Comparison of ENCODE assay signal across 9 cellular contexts in the genomic region with DNA sequence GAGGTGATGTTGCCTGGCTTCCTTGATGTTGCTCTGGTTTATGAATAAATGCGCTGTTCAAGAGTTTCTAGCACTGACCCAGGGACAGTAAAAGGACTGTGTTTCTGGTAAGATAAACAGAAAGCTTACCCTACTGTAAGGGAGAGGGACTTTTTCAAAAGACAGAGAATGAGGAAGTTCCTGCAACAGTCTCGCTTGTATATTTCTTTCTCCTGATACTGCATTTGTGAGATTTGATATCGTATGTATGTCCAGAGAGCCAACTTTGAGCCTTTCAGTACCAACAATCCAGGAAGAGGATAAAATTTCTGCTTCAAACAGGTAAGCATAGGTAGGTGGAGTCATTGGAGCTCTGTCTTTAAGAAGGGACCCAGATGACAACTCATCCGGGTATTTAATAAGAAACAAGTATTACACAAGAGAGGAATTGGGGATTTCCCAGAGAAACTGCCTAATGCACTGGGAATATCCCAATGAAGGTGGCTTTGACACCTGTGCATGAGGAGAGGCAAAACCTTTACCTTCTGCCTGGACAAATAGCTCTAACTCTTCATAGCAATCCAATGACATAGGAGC. TPM values are rescaled to one million over a fixed set of nuclear protein-coding genes. Genes with fewer than 3 reads are reported as not detected.
DNase-seq lines count a peak whose midpoint lies in the region; ATAC-seq and TF ChIP-seq lines count a peak whose summit lies in the region.
"Had no signal": no experiment of that assay in that cellular context is flagged by ENCODE, and none has a peak within 500 bp of the region (broad histone marks: within the 10 kb centered on the region; RNA-seq: fewer than 3 reads in every experiment).

No MANE protein-coding gene starts in this region.

- peaks cover 66% of the 10 kb centered on the region for H3K4me1 Mint-ChIP-seq in dendritic cell treated with granulocyte-macrophage colony-stimulating factor and Interleukin-4, amounts not matched to agents 40 ng/mL and 50 ng/mL, for 4 days (ENCODE audit: low read depth)
- H3K4me1 Mint-ChIP-seq in endothelial cell (ENCODE audit: unreplicated experiment) = no peaks in the 10 kb centered on the region

- H3K36me3 Mint-ChIP-seq in dendritic cell treated with granulocyte-macrophage colony-stimulating factor and Interleukin-4, amounts not matched to agents 40 ng/mL and 50 ng/mL, for 4 days (ENCODE audit: low read depth) = peaks cover 18% of the 10 kb centered on the region
- no peaks in the 10 kb centered on the region for H3K36me3 Mint-ChIP-seq in endothelial cell (ENCODE audit: low read depth, unreplicated experiment)

- POLR2A ChIA-PET in HEK293T (lab: Yijun Ruan, JAX) = no interaction called here

- H3K4me2 ChIP-seq in BLaER1 (peak overlapping the region; percentile 50), Karpas-422 (ENCODE audit: low read depth, low read length, poor library complexity, severe bottlenecking) (peak overlapping the region; percentile 99)

- peak overlapping the region; percentile 95 for H3K4me3 Mint-ChIP-seq in dendritic cell treated with granulocyte-macrophage colony-stimulating factor and Interleukin-4, amounts not matched to agents 40 ng/mL and 50 ng/mL, for 4 days
- H3K4me3 Mint-ChIP-seq in endothelial cell (ENCODE audit: unreplicated experiment) = no peak overlapping the region

- H3K9me3 Mint-ChIP-seq in dendritic cell treated with granulocyte-macrophage colony-stimulating factor and Interleukin-4, amounts not matched to agents 40 ng/mL and 50 ng/mL, for 4 days = no peaks in the 10 kb centered on the region
- H3K9me3 Mint-ChIP-seq in endothelial cell (ENCODE audit: unreplicated experiment) = no peaks in the 10 kb centered on the region

- no peak overlapping the region for H3K27ac ChIP-seq in BLaER1
- peak overlapping the region; percentile 90 for H3K27ac ChIP-seq in Karpas-422 (ENCODE audit: low read length)

- H3K36me3 ChIP-seq in BLaER1 (no peaks in the 10 kb centered on the region), Karpas-422 (ENCODE audit: insufficient read depth, low read length) (no peaks in the 10 kb centered on the region)

- peak; percentile 82 for DNase-seq in Karpas-422
- DNase-seq in HEK293T (ENCODE audit: extremely low spot score) = no peak
- no peak for DNase-seq in endothelial cell (ENCODE audit: low spot score)
- no peak for DNase-seq in activated CD4-positive, alpha-beta T cell treated with anti-CD3 and anti-CD28 coated beads for 4 hours

- H3K9ac ChIP-seq in BLaER1 (no peak overlapping the region), Karpas-422 (ENCODE audit: low read length) (peak overlapping the region; percentile 86)

- peak overlapping the region; percentile 45; the same call in 1 of the 2 replicates for H2AFZ ChIP-seq in Karpas-422 (ENCODE audit: low read length)

- no peaks in the 10 kb centered on the region for H3K9me2 ChIP-seq in Karpas-422 (replicated peaks; ENCODE audit: insufficient read depth, low read length)

- TF ChIP-seq CTCF in endothelial cell (IDR thresholded peaks at IDR 0.05; ENCODE audit: unreplicated experiment) = no peak

- peak overlapping the region; percentile 94 for H3K27ac Mint-ChIP-seq in dendritic cell treated with granulocyte-macrophage colony-stimulating factor and Interleukin-4, amounts not matched to agents 40 ng/mL and 50 ng/mL, for 4 days
- no peak overlapping the region for H3K27ac Mint-ChIP-seq in endothelial cell (ENCODE audit: unreplicated experiment)
- H3K27ac Mint-ChIP-seq: progenitor cell of endocrine pancreas had no signal

- peaks cover 56% of the 10 kb centered on the region for H3K79me2 ChIP-seq in Karpas-422 (ENCODE audit: low read length)

- no peaks in the 10 kb centered on the region for H4K20me1 ChIP-seq in BLaER1
- H4K20me1 ChIP-seq in Karpas-422 (ENCODE audit: insufficient read depth, low read depth, low read length) = no peaks in the 10 kb centered on the region

- H3K27me3 Mint-ChIP-seq in dendritic cell treated with granulocyte-macrophage colony-stimulating factor and Interleukin-4, amounts not matched to agents 40 ng/mL and 50 ng/mL, for 4 days = no peaks in the 10 kb centered on the region
- H3K27me3 Mint-ChIP-seq in endothelial cell (ENCODE audit: unreplicated experiment) = no peaks in the 10 kb centered on the region

- H3K4me1 ChIP-seq in BLaER1 (peaks cover 31% of the 10 kb centered on the region), Karpas-422 (ENCODE audit: low read length) (peaks cover 68% of the 10 kb centered on the region)

- intact Hi-C loops in dendritic cell treated with granulocyte-macrophage colony-stimulating factor and Interleukin-4, amounts not matched to agents 40 ng/mL and 50 ng/mL, for 4 days (cut with micrococcal nuclease) = loop anchor here (2.0 to 10.0 kb wide), 4 partner anchors 37 to 733 kb away; a partner anchor contains a TSS

- H3K27me3 ChIP-seq in BLaER1 = no peaks in the 10 kb centered on the region
- no peaks in the 10 kb centered on the region for H3K27me3 ChIP-seq in Karpas-422 (ENCODE audit: low read length)

- H3K9me3 ChIP-seq in BLaER1 = no peaks in the 10 kb centered on the region
- no peaks in the 10 kb centered on the region for H3K9me3 ChIP-seq in Karpas-422 (ENCODE audit: low read length)

- H3K4me3 ChIP-seq in BLaER1 (no peak overlapping the region), Karpas-422 (ENCODE audit: low read length) (peak overlapping the region; percentile 92)

- CTCF ChIA-PET in HEK293T (lab: Yijun Ruan, JAX) = no interaction called here

- ATAC-seq in GM19372 (IDR thresholded peaks at IDR 0.05; ENCODE audit: low read depth, unreplicated experiment) = peak; percentile 14
- ATAC-seq in GM18520 (IDR thresholded peaks at IDR 0.05; ENCODE audit: unreplicated experiment) = no peak

TF ChIP-seq in HEK293T, 16 proteins besides CTCF, POLR2A, EP300 and RAD21:
- TF ChIP-seq HDGF (IDR thresholded peaks at IDR 0.05; ENCODE audit: borderline replicate concordance) (no peak), ZNF384 (IDR thresholded peaks at IDR 0.05) (no peak), SP1 (IDR thresholded peaks at IDR 0.05) (no peak), NFRKB (IDR thresholded peaks at IDR 0.05) (no peak), FOXK2 (IDR thresholded peaks at IDR 0.05) (no peak), FOXA1 (IDR thresholded peaks at IDR 0.05) (no peak), TARDBP (IDR thresholded peaks at IDR 0.05) (no peak), CTBP1 (IDR thresholded peaks at IDR 0.05; ENCODE audit: borderline replicate concordance) (no peak), BHLHE40 (IDR thresholded peaks at IDR 0.05; ENCODE audit: borderline replicate concordance) (no peak), LEF1 (IDR thresholded peaks at IDR 0.05; ENCODE audit: borderline replicate concordance) (no peak), ELF4 (IDR thresholded peaks at IDR 0.05) (no peak), ARNT (IDR thresholded peaks at IDR 0.05) (no peak), SUZ12 (IDR thresholded peaks at IDR 0.05) (no peak), L3MBTL2 (conservative IDR thresholded peaks at IDR 0.05) (no peak), FOXM1 (IDR thresholded peaks at IDR 0.05; ENCODE audit: borderline replicate concordance) (no peak)
- TF ChIP-seq, protein P1, sequence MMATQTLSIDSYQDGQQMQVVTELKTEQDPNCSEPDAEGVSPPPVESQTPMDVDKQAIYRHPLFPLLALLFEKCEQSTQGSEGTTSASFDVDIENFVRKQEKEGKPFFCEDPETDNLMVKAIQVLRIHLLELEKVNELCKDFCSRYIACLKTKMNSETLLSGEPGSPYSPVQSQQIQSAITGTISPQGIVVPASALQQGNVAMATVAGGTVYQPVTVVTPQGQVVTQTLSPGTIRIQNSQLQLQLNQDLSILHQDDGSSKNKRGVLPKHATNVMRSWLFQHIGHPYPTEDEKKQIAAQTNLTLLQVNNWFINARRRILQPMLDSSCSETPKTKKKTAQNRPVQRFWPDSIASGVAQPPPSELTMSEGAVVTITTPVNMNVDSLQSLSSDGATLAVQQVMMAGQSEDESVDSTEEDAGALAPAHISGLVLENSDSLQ (IDR thresholded peaks at IDR 0.05) = no peak

RNA-seq across cellular contexts. Expression of a gene that starts 0.8 kb away (rescaled TPM):
- 49.1 and 102 TPM in 2 replicates for total RNA-seq in Karpas-422 (2014; rRNA removed; shearing (Covaris generic); ENCODE audit: low replicate concordance)
- total RNA-seq in endothelial cell (ENCODE audit: unreplicated experiment) = not detected

Comparison
In these comparisons a context has a peak if more than half of its experiments do, and no peak if none do; other contexts are left out.
1. RNA of a gene that starts 0.8 kb away (total RNA-seq): 49.1 to 102 TPM in Karpas-422; not detected in endothelial cell (single experiment); every median in the first group is over 10 times any median in the second.